Comparison of ENCODE assay signal across 8 cellular contexts in genomic region chr13:76243120-76243519, GRCh38.
A peak's percentile ranks its signal among the peaks of the same experiment; 100 is the strongest.
DNase-seq lines count a peak whose midpoint lies in the region; ATAC-seq, FAIRE-seq and TF ChIP-seq lines count a peak whose summit lies in the region.
"Not testable (repeated sequence)": the region's sequence is repeated elsewhere in the genome, so short reads cannot be mapped to it uniquely, and the experiment has no call there.

No MANE protein-coding gene starts in this region.

- 0 out of 2 replicates have a peak overlapping the region, but pooled peaks have one; percentile 12 for H3K4me2 ChIP-seq in HepG2 (ENCODE audit: low read depth, low read length)

- FAIRE-seq in HepG2 (lab: Jason Lieb, UNC) = not testable (repeated sequence)

- H3K36me3 Mint-ChIP-seq in T-helper 17 cell (ENCODE audit: low read depth); endodermal cell (ENCODE audit: low read depth): not testable (repeated sequence)

- not testable (repeated sequence) for H3K79me2 ChIP-seq in HepG2 (ENCODE audit: insufficient read depth, low read length)

- H2AFZ ChIP-seq in HepG2 (ENCODE audit: low read length) = not testable (repeated sequence)

- H3K27me3 Mint-ChIP-seq in T-helper 17 cell = not testable (repeated sequence)
- H3K27me3 Mint-ChIP-seq in endodermal cell (ENCODE audit: insufficient read depth) = peaks cover 16% of the 10 kb centered on the region

- BruUV-seq in HepG2 (replicated peaks; lab: Mats Ljungman, UMichigan) = not testable (repeated sequence)

- CTCF ChIA-PET in HepG2 (lab: Yijun Ruan, JAX; ENCODE audit: low intra/inter-chr PET ratio, low total read pairs) = not testable (repeated sequence)

- H4K20me1 ChIP-seq in HepG2 (ENCODE audit: insufficient read depth, low read length) = not testable (repeated sequence)

- not testable (repeated sequence) for H3K4me1 ChIP-seq in HUES6 (ENCODE audit: control insufficient read depth, insufficient read depth, low read length); NT2/D1 (ENCODE audit: insufficient read depth, insufficient read length); endodermal cell (ENCODE audit: control insufficient read depth, insufficient read depth, low read length); HepG2 (ENCODE audit: insufficient read depth, low read length)

- H3K9ac ChIP-seq in HUES6 (ENCODE audit: low read length); NT2/D1 (ENCODE audit: insufficient read length, low read depth); endodermal cell (ENCODE audit: extremely low read depth, low read length, poor library complexity, severe bottlenecking); HepG2 (ENCODE audit: insufficient read depth, low read depth, low read length): not testable (repeated sequence)

- not testable (repeated sequence) for TF ChIP-seq CTCF in endodermal cell (conservative IDR thresholded peaks at IDR 0.05); HepG2 (CRISPR knock-in tag; IDR thresholded peaks at IDR 0.05)

- not testable (repeated sequence) for ATAC-seq in T-helper 17 cell, HepG2

- H3K9me3 Mint-ChIP-seq in endodermal cell = peaks cover 16% of the 10 kb centered on the region

- TF ChIP-seq RAD21 in HepG2 (CRISPR knock-in tag; IDR thresholded peaks at IDR 0.05) = not testable (repeated sequence)

- POLR2A ChIA-PET in HepG2 (lab: Yijun Ruan, JAX) = not testable (repeated sequence)

- not testable (repeated sequence) for H3K9me3 ChIP-seq in HUES6 (ENCODE audit: control insufficient read depth, insufficient read depth, low read depth, low read length); NT2/D1 (ENCODE audit: insufficient read depth, low read length); T-helper 17 cell (ENCODE audit: control insufficient read depth, low read length, poor library complexity, severe bottlenecking); endodermal cell (ENCODE audit: control insufficient read depth, low read length); HepG2 (ENCODE audit: low read length)

- H3K4me3 Mint-ChIP-seq in T-helper 17 cell = not testable (repeated sequence)
- H3K4me3 Mint-ChIP-seq in endodermal cell = peak overlapping the region; percentile 26

- 80 to 81% methylated on average over 4 to 7 of the region's 8 CpGs for WGBS in endodermal cell (ENCODE audit: insufficient coverage in 1 of 2, insufficient read length in 1 of 2), 2 experiments
- 33% methylated on average over 3 of the region's 8 CpGs for WGBS in HepG2 (ENCODE audit: low lambda C conversion rate)

- not testable (repeated sequence) for TF ChIP-seq EP300 in HepG2 (IDR thresholded peaks at IDR 0.05; ENCODE audit: low read depth in 2 of 2, low read length in 2 of 2); HepG2 (CRISPR knock-in tag; IDR thresholded peaks at IDR 0.05; ENCODE audit: borderline replicate concordance)

- intact Hi-C loops in HepG2 (cut with micrococcal nuclease; ENCODE audit: unreplicated experiment) = not testable (repeated sequence)

- peak overlapping the region; percentile 34 for H3K27ac Mint-ChIP-seq in T-helper 17 cell
- H3K27ac Mint-ChIP-seq in endodermal cell = not testable (repeated sequence)

- H3K4me1 Mint-ChIP-seq in T-helper 17 cell, endodermal cell: not testable (repeated sequence)

- TF ChIP-seq POLR2A in HepG2 (IDR thresholded peaks at IDR 0.05; ENCODE audit: insufficient read depth in 1 of 2, low read depth in 2 of 2, low read length in 2 of 2) = not testable (repeated sequence)

- H3K27me3 ChIP-seq in HUES6 (ENCODE audit: control insufficient read depth, insufficient read depth, low read length); NT2/D1 (ENCODE audit: insufficient read depth, insufficient read length); endodermal cell (ENCODE audit: control insufficient read depth, insufficient read depth, low read length, poor library complexity, severe bottlenecking); HepG2 (ENCODE audit: control insufficient read depth in 1 of 2, insufficient read depth in 2 of 2, low read length in 2 of 2): not testable (repeated sequence)

- in situ Hi-C loops in HepG2 (cut with HindIII; ENCODE audit: extremely low pct_ligation_motif_present, low pct_unique_long_range_greater_than_20kb) = not testable (repeated sequence)

- not testable (repeated sequence) for H3K36me3 ChIP-seq in HUES6 (ENCODE audit: control insufficient read depth, insufficient read depth, low read length); NT2/D1 (ENCODE audit: insufficient read depth, insufficient read length, low read length); endodermal cell (ENCODE audit: control insufficient read depth, insufficient read depth, low read length); HepG2 (replicated peaks in 1 of 2; ENCODE audit: control insufficient read depth in 1 of 2, insufficient read depth in 2 of 2, low read length in 2 of 2)

- peak; percentile 28 for DNase-seq in COLO668 (lab: John Stamatoyannopoulos, UW; ENCODE audit: unreplicated experiment)
- peak; percentile 1 for DNase-seq in ELF-1 (ENCODE audit: low read depth, low spot score)
- DNase-seq in NCI-H748 (lab: John Stamatoyannopoulos, UW; ENCODE audit: unreplicated experiment) = peak; percentile 58
- peak; percentile 35 for DNase-seq in NT2/D1 (ENCODE audit: low read depth, low spot score)
- DNase-seq in T-helper 17 cell; HepG2 (ENCODE audit: low spot score): not testable (repeated sequence)
- DNase-seq in endodermal cell = peak; percentile 56

- H3K27ac ChIP-seq in HUES6 (ENCODE audit: low read depth, low read length); endodermal cell (ENCODE audit: low read depth, low read length); HepG2 (ENCODE audit: extremely low read length, insufficient read depth, low read length): not testable (repeated sequence)

- peak overlapping the region; percentile 36; the same call in 1 of the 2 replicates for H3K4me3 ChIP-seq in HUES6 (ENCODE audit: low read depth, low read length)
- not testable (repeated sequence) for H3K4me3 ChIP-seq in NT2/D1 (ENCODE audit: insufficient read length, low read depth); endodermal cell (ENCODE audit: low read length); HepG2 (replicated peaks in 1 of 3; ENCODE audit: insufficient read depth in 1 of 3, low read depth in 2 of 3, low read length in 3 of 3)

TF ChIP-seq in HepG2, 621 proteins besides CTCF, POLR2A, EP300 and RAD21:
- TF ChIP-seq ZNF281 (CRISPR knock-in tag; IDR thresholded peaks at IDR 0.05; ENCODE audit: borderline replicate concordance) (peak; percentile 85), ARID5B (CRISPR knock-in tag; IDR thresholded peaks at IDR 0.05) (0 out of 2 replicates have a peak, but pooled peaks have one; percentile 12)
